13 cellular contexts compared by ENCODE assay signal in genomic region chr1:212452323-212453155, GRCh38. TPM values are rescaled to one million over a fixed set of nuclear protein-coding genes. Genes with fewer than 3 reads are reported as not detected.
DNase-seq lines count a peak whose midpoint lies in the region; ATAC-seq and TF ChIP-seq lines count a peak whose summit lies in the region.
"Had no signal": no experiment of that assay in that cellular context is flagged by ENCODE, and none has a peak within 500 bp of the region (broad histone marks: within the 10 kb centered on the region; RNA-seq: fewer than 3 reads in every experiment).

No MANE protein-coding gene starts in this region.

- H3K36me3 Mint-ChIP-seq in activated CD4-positive, alpha-beta memory T cell treated with anti-CD3 and anti-CD28 coated beads, Interleukin-2, amount 10 ng/mL, durations not matched to agents 7 days and 5 days (ENCODE audit: low read depth): no peaks in the 10 kb centered on the region
- H3K36me3 Mint-ChIP-seq: CD8-positive, alpha-beta T cell had no signal

- ATAC-seq in gastroesophageal sphincter: peak; percentile 68
- ATAC-seq: CD8-positive, alpha-beta T cell had no signal

- peak overlapping the region; percentile 48 for H3K23ac ChIP-seq in neuronal stem cell (ENCODE audit: low read depth, low read length, poor library complexity)

- no peaks in the 10 kb centered on the region for H3K27me3 Mint-ChIP-seq in activated CD4-positive, alpha-beta memory T cell treated with anti-CD3 and anti-CD28 coated beads, Interleukin-2, amount 10 ng/mL, durations not matched to agents 7 days and 5 days

- TF ChIP-seq CTCF in BJ (IDR thresholded peaks at IDR 0.05; ENCODE audit: insufficient read depth, low read depth, low read length): no peak
- no peak for TF ChIP-seq CTCF in gastroesophageal sphincter (IDR thresholded peaks at IDR 0.05)
- no peak for TF ChIP-seq CTCF in Peyer's patch (IDR thresholded peaks at IDR 0.05)

- no peak overlapping the region for H3K9ac ChIP-seq in neuronal stem cell (ENCODE audit: low read depth, low read length, poor library complexity)

- H4K91ac ChIP-seq in neuronal stem cell (ENCODE audit: low read depth, low read length, poor library complexity): no peak overlapping the region

- H3K4me2 ChIP-seq in neuronal stem cell (ENCODE audit: insufficient read depth, low read length, poor library complexity, severe bottlenecking): no peak overlapping the region

- no peak overlapping the region for H3K18ac ChIP-seq in neuronal stem cell (ENCODE audit: low read length)

- no peak overlapping the region for H4K8ac ChIP-seq in neuronal stem cell (ENCODE audit: low read depth, low read length)

- TF ChIP-seq POLR2A in gastroesophageal sphincter (IDR thresholded peaks at IDR 0.05) (no peak), Peyer's patch (IDR thresholded peaks at IDR 0.05) (no peak)

- H3K27me3 ChIP-seq in BJ (ENCODE audit: control insufficient read depth, insufficient read depth, low read length) (no peaks in the 10 kb centered on the region; the same call in 1 of the 2 replicates), gastroesophageal sphincter (no peaks in the 10 kb centered on the region), neuronal stem cell (ENCODE audit: control insufficient read depth in 3 of 3, insufficient read depth in 3 of 3, low read depth in 1 of 3, low read length in 3 of 3) (no peaks in the 10 kb centered on the region), Peyer's patch (no peaks in the 10 kb centered on the region)
- H3K27me3 ChIP-seq: pancreas had no signal

- H3K27ac ChIP-seq in gastroesophageal sphincter (peak overlapping the region in 3 of 4 donors; percentile 66 to 83 (median 79)), neuronal stem cell (replicated peaks; ENCODE audit: low read length) (no peak overlapping the region), Peyer's patch (no peak overlapping the region)
- H3K27ac ChIP-seq: pancreas had no signal

- H3K4me3 Mint-ChIP-seq in activated CD4-positive, alpha-beta memory T cell treated with anti-CD3 and anti-CD28 coated beads, Interleukin-2, amount 10 ng/mL, durations not matched to agents 7 days and 5 days: no peak overlapping the region
- H3K4me3 Mint-ChIP-seq: CD8-positive, alpha-beta T cell; dendritic cell treated with granulocyte-macrophage colony-stimulating factor and Interleukin-4, amounts not matched to agents 40 ng/mL and 50 ng/mL, for 4 days had no signal

- H3K79me1 ChIP-seq in neuronal stem cell (ENCODE audit: low read depth, low read length): no peaks in the 10 kb centered on the region

- POLR2A ChIA-PET in BJ (lab: Charles Lee): interaction anchor here (0.6 kb wide), 1 partner anchor 13 kb away, joined by 16 read pairs; no protein-coding TSS in a partner anchor
- POLR2A ChIA-PET in activated CD4-positive, alpha-beta memory T cell treated with anti-CD3 and anti-CD28 coated beads, Interleukin-2, amount 10 ng/mL, durations not matched to agents 7 days and 5 days (lab: Charles Lee): no interaction called here

- TF ChIP-seq EP300 in gastroesophageal sphincter (IDR thresholded peaks at IDR 0.05): no peak

- no peak overlapping the region for H2BK12ac ChIP-seq in neuronal stem cell (ENCODE audit: low read length)

- DNase-seq in BJ (ENCODE audit: low read depth) (peak; percentile 24), amygdala (lab: John Stamatoyannopoulos, UW) (peak in 29 of 56 donors; percentile 25 to 70 (median 42)), neuronal stem cell (ENCODE audit: low spot score) (no peak), Peyer's patch (no peak), iPS-NIHi11 (ENCODE audit: low spot score) (no peak), NOMO-1 (lab: John Stamatoyannopoulos, UW; ENCODE audit: unreplicated experiment in 2 of 2) (no peak)
- DNase-seq in activated CD4-positive, alpha-beta memory T cell treated with anti-CD3 and anti-CD28 coated beads, Interleukin-2, amount 10 ng/mL, durations not matched to agents 7 days and 5 days: no peak
- DNase-seq: CD8-positive, alpha-beta T cell; NCI-H526; pancreas; T1000 had no signal

- H3K4me1 Mint-ChIP-seq in activated CD4-positive, alpha-beta memory T cell treated with anti-CD3 and anti-CD28 coated beads, Interleukin-2, amount 10 ng/mL, durations not matched to agents 7 days and 5 days: no peaks in the 10 kb centered on the region

- peak overlapping the region; percentile 45 for H2AFZ ChIP-seq in neuronal stem cell (ENCODE audit: low read length)

- H3K4me1 ChIP-seq in gastroesophageal sphincter (peaks cover 0 to 49% (median 24%) of the 10 kb centered on the region in 3 donors), neuronal stem cell (ENCODE audit: control insufficient read depth in 2 of 2, insufficient read depth in 1 of 2, low read depth in 1 of 2, low read length in 2 of 2) (peaks cover 3 to 7% of the 10 kb centered on the region in 2 donors), Peyer's patch (no peaks in the 10 kb centered on the region)
- H3K4me1 ChIP-seq: pancreas had no signal

- H3K27ac Mint-ChIP-seq in activated CD4-positive, alpha-beta memory T cell treated with anti-CD3 and anti-CD28 coated beads, Interleukin-2, amount 10 ng/mL, durations not matched to agents 7 days and 5 days: no peak overlapping the region
- H3K27ac Mint-ChIP-seq: CD8-positive, alpha-beta T cell; dendritic cell treated with granulocyte-macrophage colony-stimulating factor and Interleukin-4, amounts not matched to agents 40 ng/mL and 50 ng/mL, for 4 days had no signal

- no peak overlapping the region for H2BK120ac ChIP-seq in neuronal stem cell (ENCODE audit: low read depth, low read length)

- H3K36me3 ChIP-seq in BJ (ENCODE audit: control insufficient read depth, insufficient read depth, low read length): no peaks in the 10 kb centered on the region
- peaks cover 0 to 3% of the 10 kb centered on the region in 2 donors for H3K36me3 ChIP-seq in gastroesophageal sphincter
- no peaks in the 10 kb centered on the region for H3K36me3 ChIP-seq in neuronal stem cell (replicated peaks in 1 of 2; ENCODE audit: control insufficient read depth in 2 of 2, insufficient read depth in 2 of 2, low read length in 2 of 2)
- H3K36me3 ChIP-seq in Peyer's patch: no peaks in the 10 kb centered on the region
- H3K36me3 ChIP-seq: pancreas had no signal

- CTCF ChIA-PET in BJ (lab: Yijun Ruan, JAX): interaction anchor here (0.7 to 7.8 kb wide), 6 partner anchors 11 to 771 kb away, joined by 4 to 176 read pairs (median 25); partner anchors contain the start of genes DTL and INTS7
- CTCF ChIA-PET in activated CD4-positive, alpha-beta memory T cell treated with anti-CD3 and anti-CD28 coated beads, Interleukin-2, amount 10 ng/mL, durations not matched to agents 7 days and 5 days (lab: Charles Lee): interaction anchor here (0.6 to 1.4 kb wide), 2 partner anchors 24 to 546 kb away, joined by 3 to 4 read pairs; no protein-coding TSS in a partner anchor

- no peak overlapping the region for H3K14ac ChIP-seq in neuronal stem cell (ENCODE audit: low read length)

- no peaks in the 10 kb centered on the region for H3K9me3 Mint-ChIP-seq in activated CD4-positive, alpha-beta memory T cell treated with anti-CD3 and anti-CD28 coated beads, Interleukin-2, amount 10 ng/mL, durations not matched to agents 7 days and 5 days
- H3K9me3 Mint-ChIP-seq: CD8-positive, alpha-beta T cell; dendritic cell treated with granulocyte-macrophage colony-stimulating factor and Interleukin-4, amounts not matched to agents 40 ng/mL and 50 ng/mL, for 4 days had no signal

- no peak overlapping the region for H3K4ac ChIP-seq in neuronal stem cell (ENCODE audit: low read length)

- H3K9me3 ChIP-seq in gastroesophageal sphincter: no peaks in the 10 kb centered on the region
- H3K9me3 ChIP-seq in neuronal stem cell (replicated peaks in 1 of 2; ENCODE audit: control insufficient read depth in 2 of 2, insufficient read depth in 1 of 2, low read depth in 1 of 2, low read length in 2 of 2): no peaks in the 10 kb centered on the region
- H3K9me3 ChIP-seq in Peyer's patch: no peaks in the 10 kb centered on the region
- H3K9me3 ChIP-seq: pancreas had no signal

- no peak overlapping the region for H2BK15ac ChIP-seq in neuronal stem cell (ENCODE audit: low read length)

- H2BK5ac ChIP-seq in neuronal stem cell (ENCODE audit: low read length): no peak overlapping the region

- no peak overlapping the region for H2AK5ac ChIP-seq in neuronal stem cell (ENCODE audit: low read depth, low read length)

- H3K4me3 ChIP-seq in BJ (ENCODE audit: low read depth, low read length) (no peak overlapping the region), gastroesophageal sphincter (no peak overlapping the region), neuronal stem cell (ENCODE audit: low read length in 2 of 2) (no peak overlapping the region), Peyer's patch (no peak overlapping the region)
- H3K4me3 ChIP-seq: pancreas had no signal

- 23 to 43% methylated on average over 6 to 12 of the region's 15 CpGs for WGBS in gastroesophageal sphincter (ENCODE audit: low coverage in 1 of 2), 2 donors
- no CpG with 5 or more reads among the region's 15 CpGs for WGBS in neuronal stem cell (ENCODE audit: extremely low coverage in 2 of 2, insufficient read length in 2 of 2, insufficient replicate concordance in 1 of 2), 2 donors

RNA-seq across cellular contexts. Expression of gene NENF, which starts 19.8 kb away (rescaled TPM):
- 77.4 and 85.6 TPM in 2 replicates for polyA plus RNA-seq in BJ (2011; rRNA removed)
- 12.2 and 22.4 TPM in 2 replicates for polyA minus RNA-seq in BJ (2011; rRNA and poly(A)+ RNA removed)
- total RNA-seq in gastroesophageal sphincter (100 to 1,000 TPM in 1 of 4 donors, 10 to 100 TPM in 3; 42.8 to 113 (median 75.7) TPM), Peyer's patch (10 to 100 TPM; 28.2 to 61.9 (median 34.2) TPM)
- polyA plus RNA-seq in neuronal stem cell (2013, experiment 1 of 2): 27.0 TPM
- 26.9 TPM for polyA plus RNA-seq in neuronal stem cell (2013, experiment 2 of 2)
- 10 to 100 TPM; 25.6 to 28.5 TPM for total RNA-seq in activated CD4-positive, alpha-beta memory T cell treated with anti-CD3 and anti-CD28 coated beads, Interleukin-2, amount 10 ng/mL, durations not matched to agents 7 days and 5 days

RNA-seq across cellular contexts. Expression of gene PACC1, which starts 37.9 kb away (rescaled TPM):
- polyA plus RNA-seq in BJ (2011; rRNA removed): 8.3 and 12.7 TPM in 2 replicates
- polyA minus RNA-seq in BJ (2011; rRNA and poly(A)+ RNA removed): 4.4 and 8.7 TPM in 2 replicates
- total RNA-seq in gastroesophageal sphincter (1 to 10 TPM; 2.8 to 6.0 (median 3.4) TPM), Peyer's patch (1 to 10 TPM; 1.6 to 7.4 (median 3.0) TPM)
- polyA plus RNA-seq in neuronal stem cell (2013, experiment 1 of 2): 19.2 TPM
- polyA plus RNA-seq in neuronal stem cell (2013, experiment 2 of 2): 18.7 TPM
- total RNA-seq in activated CD4-positive, alpha-beta memory T cell treated with anti-CD3 and anti-CD28 coated beads, Interleukin-2, amount 10 ng/mL, durations not matched to agents 7 days and 5 days: 10 to 100 TPM; 11.4 to 12.1 TPM

Comparison
In these comparisons a context has a peak if more than half of its experiments do, and no peak if none do; other contexts are left out.
1. DNase-seq: peak in BJ (single experiment) and amygdala (29 of 56); none in neuronal stem cell (single experiment), Peyer's patch (0 of 3), activated CD4-positive, alpha-beta memory T cell treated with anti-CD3 and anti-CD28 coated beads, Interleukin-2, amount 10 ng/mL, durations not matched to agents 7 days and 5 days (single experiment), iPS-NIHi11 (single experiment) and NOMO-1 (0 of 2).
2. H3K27ac ChIP-seq: peak in gastroesophageal sphincter (3 of 4); none in neuronal stem cell (single experiment) and Peyer's patch (0 of 4).